Comparison of ENCODE assay signal across 21 cellular contexts in genomic region chr16:86774931-86775330, GRCh38.
"Had no signal": no experiment of that assay in that cellular context is flagged by ENCODE, and none has a peak within 500 bp of the region (broad histone marks: within the 10 kb centered on the region; RNA-seq: fewer than 3 reads in every experiment).

No MANE protein-coding gene starts in this region.

- H3K4me3 ChIP-seq: heart left ventricle, left ventricle myocardium inferior, neural progenitor cell, ovary, smooth muscle cell, tibial nerve, uterus had no signal

- H3K27me3 ChIP-seq: neural progenitor cell, ovary had no signal

- H3K4me1 ChIP-seq: left ventricle myocardium inferior, tibial nerve, uterus had no signal

- DNase-seq: heart left ventricle; hypothalamus; immature natural killer cell; kidney; left colon; left ventricle myocardium inferior; naive thymus-derived CD8-positive, alpha-beta T cell; ovary; right cardiac atrium; stimulated activated CD4-positive, alpha-beta T cell treated with anti-CD3 and anti-CD28 coated beads, Interleukin-1b, Interleukin-23, amount 100 ng/mL, for 48 hours; stimulated activated CD4-positive, alpha-beta T cell treated with anti-CD3 and anti-CD28 coated beads, Interleukin-2, amount 100 ng/mL, for 48 hours; stimulated activated CD4-positive, alpha-beta T cell treated with anti-CD3 and anti-CD28 coated beads, Interleukin-4, amount 100 ng/mL, for 4 hours; stimulated activated CD8-positive, alpha-beta memory T cell treated with anti-CD3 and anti-CD28 coated beads, Interleukin-4, amount 100 ng/mL, for 48 hours; stimulated activated naive CD4-positive, alpha-beta T cell treated with Interleukin-2 at 50 U/mL for 16 hours; stimulated activated naive CD8-positive, alpha-beta T cell treated with anti-CD3 and anti-CD28 coated beads, Interleukin-15, amount 100 ng/mL, for 72 hours; substantia nigra; uterus had no signal

- H3K27ac ChIP-seq: heart left ventricle, left ventricle myocardium inferior, neural progenitor cell, ovary, tibial nerve, uterus had no signal

- H3K36me3 ChIP-seq: heart left ventricle, left ventricle myocardium inferior, neural progenitor cell, ovary, tibial nerve, uterus had no signal

- H3K9me3 ChIP-seq: ovary, uterus had no signal

- ATAC-seq: heart left ventricle; left colon; naive thymus-derived CD8-positive, alpha-beta T cell; right cardiac atrium; stimulated activated memory B cell treated with anti-CD40 and anti-IgM and Interleukin-4, amounts not matched to agents 10 μg/mL and 1 μg/mL and 100 μg/mL, for 72 hours; stimulated activated naive CD8-positive, alpha-beta T cell treated with anti-CD3 and anti-CD28 coated beads, Interleukin-15, amount 100 ng/mL, for 72 hours had no signal
